ENCODE assay signal across 1 cellular context in genomic region chr10:94066411-94066810, GRCh38.
A peak's percentile ranks its signal among the peaks of the same experiment; 100 is the strongest.
TF ChIP-seq lines count a peak whose summit lies in the region.

No MANE protein-coding gene starts in this region.

TF ChIP-seq in GM23338, 12 proteins besides CTCF, POLR2A, EP300 and RAD21:
- TF ChIP-seq, protein P1, sequence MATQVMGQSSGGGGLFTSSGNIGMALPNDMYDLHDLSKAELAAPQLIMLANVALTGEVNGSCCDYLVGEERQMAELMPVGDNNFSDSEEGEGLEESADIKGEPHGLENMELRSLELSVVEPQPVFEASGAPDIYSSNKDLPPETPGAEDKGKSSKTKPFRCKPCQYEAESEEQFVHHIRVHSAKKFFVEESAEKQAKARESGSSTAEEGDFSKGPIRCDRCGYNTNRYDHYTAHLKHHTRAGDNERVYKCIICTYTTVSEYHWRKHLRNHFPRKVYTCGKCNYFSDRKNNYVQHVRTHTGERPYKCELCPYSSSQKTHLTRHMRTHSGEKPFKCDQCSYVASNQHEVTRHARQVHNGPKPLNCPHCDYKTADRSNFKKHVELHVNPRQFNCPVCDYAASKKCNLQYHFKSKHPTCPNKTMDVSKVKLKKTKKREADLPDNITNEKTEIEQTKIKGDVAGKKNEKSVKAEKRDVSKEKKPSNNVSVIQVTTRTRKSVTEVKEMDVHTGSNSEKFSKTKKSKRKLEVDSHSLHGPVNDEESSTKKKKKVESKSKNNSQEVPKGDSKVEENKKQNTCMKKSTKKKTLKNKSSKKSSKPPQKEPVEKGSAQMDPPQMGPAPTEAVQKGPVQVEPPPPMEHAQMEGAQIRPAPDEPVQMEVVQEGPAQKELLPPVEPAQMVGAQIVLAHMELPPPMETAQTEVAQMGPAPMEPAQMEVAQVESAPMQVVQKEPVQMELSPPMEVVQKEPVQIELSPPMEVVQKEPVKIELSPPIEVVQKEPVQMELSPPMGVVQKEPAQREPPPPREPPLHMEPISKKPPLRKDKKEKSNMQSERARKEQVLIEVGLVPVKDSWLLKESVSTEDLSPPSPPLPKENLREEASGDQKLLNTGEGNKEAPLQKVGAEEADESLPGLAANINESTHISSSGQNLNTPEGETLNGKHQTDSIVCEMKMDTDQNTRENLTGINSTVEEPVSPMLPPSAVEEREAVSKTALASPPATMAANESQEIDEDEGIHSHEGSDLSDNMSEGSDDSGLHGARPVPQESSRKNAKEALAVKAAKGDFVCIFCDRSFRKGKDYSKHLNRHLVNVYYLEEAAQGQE (IDR thresholded peaks at IDR 0.05; ENCODE audit: unreplicated experiment): peak; percentile 94
- TF ChIP-seq STAT1 (IDR thresholded peaks at IDR 0.05; ENCODE audit: unreplicated experiment): no peak
